8 cellular contexts compared by ENCODE assay signal in genomic region chrX:49106930-49107329, GRCh38. TPM values are rescaled to one million over a fixed set of nuclear protein-coding genes. Genes with fewer than 3 reads are reported as not detected.
A peak's percentile ranks its signal among the peaks of the same experiment; 100 is the strongest.
DNase-seq lines count a peak whose midpoint lies in the region; ATAC-seq and TF ChIP-seq lines count a peak whose summit lies in the region.

No MANE protein-coding gene starts in this region.

- no peaks in the 10 kb centered on the region for H3K9me3 ChIP-seq in psoas muscle

- ATAC-seq in psoas muscle, result peak; percentile 80 to 92 (median 86)
- ATAC-seq in GM21737 (IDR thresholded peaks at IDR 0.05; ENCODE audit: unreplicated experiment), result no peak
- ATAC-seq in GM19463 (IDR thresholded peaks at IDR 0.05; ENCODE audit: unreplicated experiment), result no peak

- DNase-seq in AG08396 (ENCODE audit: low spot score) (peak; percentile 67), SHP77 (lab: John Stamatoyannopoulos, UW) (peak; percentile 2 to 5), foreskin fibroblast (peak; percentile 32 to 67), psoas muscle (peak in 1 of 2 donors; percentile 60)
- no peak for DNase-seq in activated CD8-positive, alpha-beta memory T cell treated with anti-CD3 and anti-CD28 coated beads for 24 hours

- no peaks in the 10 kb centered on the region for H3K27me3 ChIP-seq in psoas muscle (ENCODE audit: insufficient read depth in 3 of 3, low read length in 2 of 3)

- WGBS in psoas muscle, 3 donors, result 36 to 41% (median 41%) methylated on average over 7 of the region's 7 CpGs

- no peaks in the 10 kb centered on the region for H3K4me1 ChIP-seq in psoas muscle

- intact Hi-C loops in psoas muscle (cut with DNase I), result no loop called here

- peaks cover 0 to 19% of the 10 kb centered on the region in 2 donors for H3K36me3 ChIP-seq in psoas muscle (ENCODE audit: insufficient read depth in 1 of 2, low read depth in 1 of 2)

- TF ChIP-seq CTCF in GM12873 (IDR thresholded peaks at IDR 0.05; ENCODE audit: insufficient read depth, low read depth, low read length, missing control alignments), result peak; percentile 50
- TF ChIP-seq CTCF in foreskin fibroblast (IDR thresholded peaks at IDR 0.05; ENCODE audit: low read depth, low read length), result peak; percentile 43
- peak; percentile 37 for TF ChIP-seq CTCF in psoas muscle (IDR thresholded peaks at IDR 0.05)

- H3K27ac ChIP-seq in psoas muscle, result no peak overlapping the region

- no peak overlapping the region for H3K4me3 ChIP-seq in foreskin fibroblast (ENCODE audit: low read depth in 1 of 2, low read length in 2 of 2)
- no peak overlapping the region for H3K4me3 ChIP-seq in psoas muscle

RNA-seq across cellular contexts. Expression of gene GPKOW, which starts 16.6 kb away (rescaled TPM):
- 10 to 100 TPM; 26.7 to 28.8 (median 27.7) TPM for total RNA-seq in psoas muscle
- polyA plus RNA-seq in psoas muscle, result 10 to 100 TPM; 25.9 to 29.4 (median 26.9) TPM

RNA-seq across cellular contexts. Expression of gene WDR45, which starts 27.2 kb away (rescaled TPM):
- total RNA-seq in psoas muscle, result 10 to 100 TPM; 67.3 to 85.7 (median 75.0) TPM
- 100 to 1,000 TPM in 1 of 3 donors, 10 to 100 TPM in 2; 93.2 to 102 (median 99.4) TPM for polyA plus RNA-seq in psoas muscle

RNA-seq across cellular contexts. Expression of gene PRAF2, which starts 33.1 kb away (rescaled TPM):
- total RNA-seq in psoas muscle, result 1 to 10 TPM; 4.3 to 9.1 (median 6.6) TPM
- polyA plus RNA-seq in psoas muscle, result 10 to 100 TPM in 2 of 3 donors, 1 to 10 TPM in 1; 9.7 to 12.5 (median 11.4) TPM

RNA-seq across cellular contexts. Expression of gene CCDC120, which starts 48.1 kb away (rescaled TPM):
- 1 to 10 TPM in 2 of 4 donors, under 1 TPM in 2; 0.76 to 1.2 (median 0.95) TPM for total RNA-seq in psoas muscle
- polyA plus RNA-seq in psoas muscle, result under 1 TPM; 0.40 to 0.48 (median 0.43) TPM

RNA-seq across cellular contexts. Expression of gene MAGIX, which starts 55.6 kb away (rescaled TPM):
- total RNA-seq in psoas muscle, result 1 to 10 TPM; 2.9 to 3.7 (median 3.5) TPM
- polyA plus RNA-seq in psoas muscle, result 1 to 10 TPM; 5.2 to 8.0 (median 5.3) TPM

Comparison
In these comparisons a context has a peak if more than half of its experiments do, and no peak if none do; other contexts are left out.
1. ATAC-seq: peak in psoas muscle (4 of 4); none in GM21737 (single experiment) and GM19463 (single experiment).
2. Peak in every context shown above with its lines, with median percentiles within 50 percentile points of each other: CTCF ChIP-seq.